In genomic region chr3:108315767-108316301, GRCh38 we compare ENCODE assay signal across 29 cellular contexts. TPM values are rescaled to one million over a fixed set of nuclear protein-coding genes. Genes with fewer than 3 reads are reported as not detected.
"Had no signal": no experiment of that assay in that cellular context is flagged by ENCODE, and none has a peak within 500 bp of the region (broad histone marks: within the 10 kb centered on the region; RNA-seq: fewer than 3 reads in every experiment).

No MANE protein-coding gene starts in this region.

- H3K4me3 ChIP-seq: colonic mucosa, esophagus squamous epithelium, heart right ventricle, lower lobe of right lung, ovary, skin epidermis, spleen, thoracic aorta, tibial nerve, upper lobe of left lung had no signal

- H3K36me3 ChIP-seq: colonic mucosa, esophagus squamous epithelium, heart right ventricle, lower lobe of right lung, ovary, spleen, thoracic aorta, tibial nerve, upper lobe of left lung had no signal

- H3K27me3 ChIP-seq: colonic mucosa, esophagus squamous epithelium, ovary, spleen, tibial nerve, upper lobe of left lung had no signal

- DNase-seq: colonic mucosa; dermis blood vessel endothelial cell; effector memory CD8-positive, alpha-beta T cell; erythroblast; esophagus squamous epithelium; foreskin melanocyte; glutamatergic neuron; heart right ventricle; hippocampal formation; islet precursor cell; kidney glomerular epithelial cell; left ventricle myocardium superior; lower lobe of right lung; natural killer cell; occipital lobe; ovary; spleen; stimulated activated CD4-positive, alpha-beta T cell treated with anti-CD3 and anti-CD28 coated beads, Interleukin-15, amount 100 ng/mL, for 24 hours; stimulated activated CD4-positive, alpha-beta T cell treated with anti-CD3 and anti-CD28 coated beads, Interleukin-2, amount 100 ng/mL, for 48 hours; stimulated activated naive B cell treated with anti-CD40 and anti-IgM and Interleukin-4, amounts not matched to agents 10 μg/mL and 1 μg/mL and 100 μg/mL, for 72 hours; upper lobe of left lung had no signal

- FAIRE-seq: endometrium, urothelium cell line had no signal

- ATAC-seq: effector memory CD8-positive, alpha-beta T cell; heart right ventricle; left ventricle myocardium superior; lower lobe of right lung; natural killer cell; stimulated activated naive B cell treated with anti-CD40 and anti-IgM and Interleukin-4, amounts not matched to agents 10 μg/mL and 1 μg/mL and 100 μg/mL, for 72 hours had no signal

- H3K27ac ChIP-seq: colonic mucosa, esophagus squamous epithelium, heart right ventricle, lower lobe of right lung, ovary, skin epidermis, spleen, thoracic aorta, tibial nerve, upper lobe of left lung had no signal

- H3K4me1 ChIP-seq: heart right ventricle, spleen, tibial nerve had no signal

- H3K9me3 ChIP-seq: colonic mucosa, esophagus squamous epithelium, heart right ventricle, lower lobe of right lung, ovary, spleen, thoracic aorta, tibial nerve, upper lobe of left lung had no signal

RNA-seq across cellular contexts. Expression of gene HHLA2, which starts 19.5 kb away (rescaled TPM):
- total RNA-seq: chondrocyte, esophagus squamous epithelium, heart right ventricle, left ventricle myocardium superior, occipital lobe, posterior vena cava, thoracic aorta had no signal
- polyA plus RNA-seq: heart right ventricle, neural cell had no signal
